Comparison of ENCODE assay signal across 8 cellular contexts in genomic region chr3:185982632-185983031, GRCh38.
"Had no signal": no experiment of that assay in that cellular context is flagged by ENCODE, and none has a peak within 500 bp of the region (broad histone marks: within the 10 kb centered on the region; RNA-seq: fewer than 3 reads in every experiment).

No MANE protein-coding gene starts in this region.

- H3K4me2 ChIP-seq: GM23338 had no signal

- FAIRE-seq: H1, H54, HTR-8/SVneo, K562 had no signal

- H3K4me3 ChIP-seq: GM23338, K562 had no signal

- DNase-seq: H9, HCEC 1CT, IMR-90 had no signal
